Comparison of ENCODE assay signal across 19 cellular contexts in the genomic region with DNA sequence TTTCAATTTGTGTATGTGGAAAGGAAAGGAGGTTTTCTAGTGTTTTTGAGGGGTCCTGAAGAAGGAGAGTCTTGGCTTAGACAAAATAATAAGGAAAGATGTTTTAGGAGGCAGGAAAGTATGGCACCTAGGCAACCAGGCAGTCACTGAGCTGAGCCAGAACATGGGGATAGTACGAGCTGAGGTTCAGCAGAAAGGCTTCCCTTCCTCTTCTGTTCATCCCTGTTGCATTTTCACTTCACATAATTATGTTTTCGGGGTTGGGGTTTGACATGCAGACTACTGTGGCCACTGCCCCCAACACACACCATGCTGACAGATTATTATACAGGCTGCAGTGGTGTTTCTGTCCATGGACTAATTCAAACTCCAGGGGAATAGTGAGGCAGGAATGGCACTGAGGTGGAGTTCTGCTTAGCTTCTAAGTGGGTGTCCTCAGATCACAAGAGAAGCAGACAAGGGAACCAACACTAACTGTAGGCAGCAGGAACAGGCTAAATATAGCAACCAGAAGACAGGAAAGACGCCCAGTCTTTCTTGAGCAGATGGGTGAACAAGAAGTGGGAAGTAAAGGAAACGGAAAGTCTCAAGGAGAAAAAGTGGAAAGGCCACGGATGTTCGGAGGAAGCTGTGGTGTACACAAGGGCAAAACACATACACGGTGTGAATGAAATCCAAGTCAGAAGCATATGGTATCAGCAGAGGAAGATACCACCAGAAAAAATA.
DNase-seq lines count a peak whose midpoint lies in the region; ATAC-seq, FAIRE-seq and TF ChIP-seq lines count a peak whose summit lies in the region.
"Had no signal": no experiment of that assay in that cellular context is flagged by ENCODE, and none has a peak within 500 bp of the region (broad histone marks: within the 10 kb centered on the region; RNA-seq: fewer than 3 reads in every experiment).

No MANE protein-coding gene starts in this region.

- H3K9me3 ChIP-seq in OCI-LY7 (ENCODE audit: low read length), result no peaks in the 10 kb centered on the region
- no peaks in the 10 kb centered on the region for H3K9me3 ChIP-seq in right atrium auricular region
- no peaks in the 10 kb centered on the region for H3K9me3 ChIP-seq in gastroesophageal sphincter

- intact Hi-C loops in OCI-LY7 (cut with micrococcal nuclease; ENCODE audit: unreplicated experiment), result loop anchor here (10.0 kb wide), 1 partner anchor 1554 kb away; no protein-coding TSS in a partner anchor

- H3K27ac ChIP-seq in OCI-LY7 (ENCODE audit: low read depth, low read length, poor library complexity, severe bottlenecking) (peak overlapping the region; percentile 43), right atrium auricular region (peak overlapping the region; percentile 45 to 51), gastroesophageal sphincter (no peak overlapping the region)
- H3K27ac ChIP-seq: hepatocyte had no signal

- POLR2A ChIA-PET in OCI-LY7 (lab: Charles Lee), result interaction anchor here (0.6 to 2.2 kb wide), 2 partner anchors 11 to 362 kb away, joined by 3 to 10 read pairs; no protein-coding TSS in a partner anchor

- no peak for ATAC-seq in activated T-cell treated with anti-CD3 and anti-CD28 coated beads, Interleukin-2, amount 50 U/mL, for 72 hours (replicated peaks in 1 of 2)
- no peak for ATAC-seq in stimulated activated memory B cell treated with anti-CD40 and anti-IgM and Interleukin-4, amounts not matched to agents 10 μg/mL and 1 μg/mL and 100 μg/mL, for 72 hours
- no peak for ATAC-seq in gastroesophageal sphincter
- ATAC-seq: left colon had no signal

- H3K36me3 Mint-ChIP-seq in activated T-cell treated with anti-CD3 and anti-CD28 coated beads, Interleukin-2, amount 50 U/mL, for 72 hours (ENCODE audit: insufficient read depth in 2 of 2), result no peaks in the 10 kb centered on the region
- peaks cover 13% of the 10 kb centered on the region for H3K36me3 Mint-ChIP-seq in stimulated activated memory B cell treated with anti-CD40 and anti-IgM and Interleukin-4, amounts not matched to agents 10 μg/mL and 1 μg/mL and 100 μg/mL, for 72 hours

- 51 to 74% methylated on average over 6 to 7 of the region's 7 CpGs for WGBS in gastroesophageal sphincter (ENCODE audit: low coverage in 1 of 2), 2 donors

- H3K27me3 ChIP-seq in right atrium auricular region (no peaks in the 10 kb centered on the region), gastroesophageal sphincter (no peaks in the 10 kb centered on the region)
- H3K27me3 ChIP-seq: hepatocyte had no signal

- H3K27me3 Mint-ChIP-seq in activated T-cell treated with anti-CD3 and anti-CD28 coated beads, Interleukin-2, amount 50 U/mL, for 72 hours (ENCODE audit: low read depth), result no peaks in the 10 kb centered on the region
- H3K27me3 Mint-ChIP-seq in stimulated activated memory B cell treated with anti-CD40 and anti-IgM and Interleukin-4, amounts not matched to agents 10 μg/mL and 1 μg/mL and 100 μg/mL, for 72 hours, result no peaks in the 10 kb centered on the region

- peaks cover 58% of the 10 kb centered on the region for H3K4me1 ChIP-seq in OCI-LY7 (ENCODE audit: insufficient read depth, low read length, poor library complexity, severe bottlenecking)
- peaks cover 0 to 19% of the 10 kb centered on the region in 2 donors for H3K4me1 ChIP-seq in right atrium auricular region
- H3K4me1 ChIP-seq in gastroesophageal sphincter, result peaks cover 0 to 36% (median 4%) of the 10 kb centered on the region in 3 donors

- H3K4me3 ChIP-seq in OCI-LY7 (ENCODE audit: low read depth, low read length, poor library complexity, severe bottlenecking), result peak overlapping the region; percentile 43
- no peak overlapping the region for H3K4me3 ChIP-seq in right atrium auricular region
- H3K4me3 ChIP-seq in gastroesophageal sphincter, result no peak overlapping the region
- H3K4me3 ChIP-seq: hepatocyte had no signal

- H3K9me3 Mint-ChIP-seq in activated T-cell treated with anti-CD3 and anti-CD28 coated beads, Interleukin-2, amount 50 U/mL, for 72 hours, result no peaks in the 10 kb centered on the region
- no peaks in the 10 kb centered on the region for H3K9me3 Mint-ChIP-seq in stimulated activated memory B cell treated with anti-CD40 and anti-IgM and Interleukin-4, amounts not matched to agents 10 μg/mL and 1 μg/mL and 100 μg/mL, for 72 hours
- H3K9me3 Mint-ChIP-seq: H9 had no signal

- H3K79me2 ChIP-seq in OCI-LY7 (ENCODE audit: insufficient read depth, low read depth, low read length), result no peaks in the 10 kb centered on the region
- H3K79me2 ChIP-seq: hepatocyte had no signal

- DNase-seq in activated T-cell treated with anti-CD3 and anti-CD28 coated beads, Interleukin-2, amount 50 U/mL, for 72 hours, result no peak
- no peak for DNase-seq in activated T-cell treated with anti-CD3 and anti-CD28 coated beads for 4 hours
- peak; percentile 20 for DNase-seq in OCI-LY7 (ENCODE audit: low spot score)
- no peak for DNase-seq in right atrium auricular region (ENCODE audit: low spot score)
- DNase-seq in NAMALWA (ENCODE audit: low spot score), result no peak
- DNase-seq in HTR-8/SVneo (ENCODE audit: insufficient read length, low spot score), result no peak
- DNase-seq: 8988T; activated CD4-positive, alpha-beta T cell treated with anti-CD3 and anti-CD28 coated beads for 4 hours; activated T-cell treated with anti-CD3 and anti-CD28 coated beads, Interleukin-2, amount 50 U/mL, for 1 hour; cortex of kidney; H9; KG1; left colon; NCI-H1694 treated with DMSO at 0.1 percent for 48 hours; NCI-H524 treated with DMSO at 0.1 percent for 48 hours; stimulated activated CD4-positive, alpha-beta T cell treated with anti-CD3 and anti-CD28 coated beads, Interleukin-1b, Interleukin-23, amount 100 ng/mL, for 48 hours had no signal

- no peak for TF ChIP-seq EP300 in gastroesophageal sphincter (IDR thresholded peaks at IDR 0.05)

- no peak for TF ChIP-seq POLR2A in gastroesophageal sphincter (IDR thresholded peaks at IDR 0.05)

- H3K36me3 ChIP-seq in OCI-LY7 (ENCODE audit: insufficient read depth, low read length), result no peaks in the 10 kb centered on the region
- no peaks in the 10 kb centered on the region for H3K36me3 ChIP-seq in right atrium auricular region
- H3K36me3 ChIP-seq in gastroesophageal sphincter, result no peaks in the 10 kb centered on the region

- H2AFZ ChIP-seq in OCI-LY7 (ENCODE audit: low read length), result peak overlapping the region; percentile 67
- H2AFZ ChIP-seq: hepatocyte had no signal

- TF ChIP-seq CTCF in OCI-LY7 (conservative IDR thresholded peaks at IDR 0.05; ENCODE audit: low read length), result no peak
- TF ChIP-seq CTCF in right atrium auricular region (IDR thresholded peaks at IDR 0.05), result no peak
- no peak for TF ChIP-seq CTCF in gastroesophageal sphincter (IDR thresholded peaks at IDR 0.05)

- no peaks in the 10 kb centered on the region for H3K9me2 ChIP-seq in OCI-LY7 (ENCODE audit: insufficient read depth, low read length)

- H4K20me1 ChIP-seq in OCI-LY7 (ENCODE audit: insufficient read depth, low read length), result no peaks in the 10 kb centered on the region

- peaks cover 14% of the 10 kb centered on the region for H3K4me1 Mint-ChIP-seq in activated T-cell treated with anti-CD3 and anti-CD28 coated beads, Interleukin-2, amount 50 U/mL, for 72 hours (ENCODE audit: low read depth)
- H3K4me1 Mint-ChIP-seq in stimulated activated memory B cell treated with anti-CD40 and anti-IgM and Interleukin-4, amounts not matched to agents 10 μg/mL and 1 μg/mL and 100 μg/mL, for 72 hours, result peaks cover 19% of the 10 kb centered on the region

- FAIRE-seq in HTR-8/SVneo (lab: Jason Lieb, UNC), result no peak

- peak overlapping the region; percentile 15 for H3K27ac Mint-ChIP-seq in activated T-cell treated with anti-CD3 and anti-CD28 coated beads, Interleukin-2, amount 50 U/mL, for 72 hours
- peak overlapping the region; percentile 2 for H3K27ac Mint-ChIP-seq in stimulated activated memory B cell treated with anti-CD40 and anti-IgM and Interleukin-4, amounts not matched to agents 10 μg/mL and 1 μg/mL and 100 μg/mL, for 72 hours

- H3K4me3 Mint-ChIP-seq in activated T-cell treated with anti-CD3 and anti-CD28 coated beads, Interleukin-2, amount 50 U/mL, for 72 hours, result no peak overlapping the region
- H3K4me3 Mint-ChIP-seq in stimulated activated memory B cell treated with anti-CD40 and anti-IgM and Interleukin-4, amounts not matched to agents 10 μg/mL and 1 μg/mL and 100 μg/mL, for 72 hours, result no peak overlapping the region
- H3K4me3 Mint-ChIP-seq: H9 had no signal

- no TSS peak for BruUV-seq in OCI-LY7 (replicated peaks; lab: Mats Ljungman, UMichigan)

- peak overlapping the region; percentile 65 for H3K4me2 ChIP-seq in OCI-LY7 (ENCODE audit: low read length)
- H3K4me2 ChIP-seq: hepatocyte had no signal

- CTCF ChIA-PET in OCI-LY7 (lab: Charles Lee; ENCODE audit: unreplicated experiment), result no interaction called here

Comparison
In these comparisons a context has a peak if more than half of its experiments do, and no peak if none do; other contexts are left out.
1. H3K27ac ChIP-seq: peak in OCI-LY7 (single experiment) and right atrium auricular region (2 of 2); none in gastroesophageal sphincter (0 of 4).